ENCODE assay signal across 8 cellular contexts in the genomic region with DNA sequence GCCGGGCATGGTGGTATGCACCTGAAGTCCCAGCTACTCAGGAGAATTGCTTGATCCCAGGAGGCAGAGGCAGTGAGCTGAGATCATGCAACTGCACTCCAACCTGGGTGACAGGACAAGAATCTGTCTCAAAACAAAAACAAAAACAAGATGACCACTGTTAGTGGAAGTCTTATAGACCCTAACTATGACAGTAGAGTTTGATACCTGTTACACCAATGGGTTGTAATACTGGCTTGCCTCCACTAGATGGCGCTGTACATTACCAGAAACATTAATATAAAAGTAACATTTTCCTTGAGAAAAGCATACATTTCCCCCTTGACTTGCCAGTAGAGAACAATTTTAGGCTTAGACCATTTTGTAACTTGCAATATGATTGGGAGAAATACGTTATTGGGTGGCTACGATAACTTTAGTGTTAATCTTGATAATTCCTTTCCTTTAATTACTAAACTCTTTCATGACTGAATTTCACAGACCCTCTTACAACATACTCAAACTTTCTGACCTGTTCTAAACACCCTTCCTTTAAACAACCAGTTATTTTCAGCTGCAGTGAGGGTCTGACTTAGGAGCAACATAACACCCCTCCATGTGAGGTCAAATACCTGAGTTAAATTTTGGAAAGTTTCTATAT. TPM values are rescaled to one million over a fixed set of nuclear protein-coding genes. Genes with fewer than 3 reads are reported as not detected.
DNase-seq lines count a peak whose midpoint lies in the region; ATAC-seq, FAIRE-seq and TF ChIP-seq lines count a peak whose summit lies in the region.

No MANE protein-coding gene starts in this region.

- no peaks in the 10 kb centered on the region for H3K27me3 Mint-ChIP-seq in activated CD8-positive, alpha-beta T cell treated with anti-CD3 and anti-CD28 coated beads for 36 hours

- no peaks in the 10 kb centered on the region for H3K4me1 ChIP-seq in sigmoid colon

- H3K27ac Mint-ChIP-seq in activated CD8-positive, alpha-beta T cell treated with anti-CD3 and anti-CD28 coated beads for 36 hours = no peak overlapping the region

- H3K4me3 ChIP-seq in fibroblast of the aortic adventitia (ENCODE audit: low read depth, low read length) (no peak overlapping the region), sigmoid colon (no peak overlapping the region)

- no peak overlapping the region for H3K27ac ChIP-seq in sigmoid colon

- H3K9me3 Mint-ChIP-seq in activated CD8-positive, alpha-beta T cell treated with anti-CD3 and anti-CD28 coated beads for 36 hours = peaks cover 6% of the 10 kb centered on the region

- POLR2A ChIA-PET in activated CD8-positive, alpha-beta T cell treated with anti-CD3 and anti-CD28 coated beads for 36 hours (lab: Charles Lee) = interaction anchor here (0.6 kb wide), 1 partner anchor 115 kb away, joined by 3 read pairs; no protein-coding TSS in a partner anchor

- H3K4me3 Mint-ChIP-seq in activated CD8-positive, alpha-beta T cell treated with anti-CD3 and anti-CD28 coated beads for 36 hours = no peak overlapping the region

- CTCF ChIA-PET in activated CD8-positive, alpha-beta T cell treated with anti-CD3 and anti-CD28 coated beads for 36 hours (lab: Charles Lee) = interaction anchor here (0.6 to 2.1 kb wide), 14 partner anchors 8 to 192 kb away, joined by 3 to 8 read pairs (median 3); no protein-coding TSS in a partner anchor

- peak; percentile 39 for ATAC-seq in activated CD8-positive, alpha-beta T cell treated with anti-CD3 and anti-CD28 coated beads for 36 hours
- ATAC-seq in GM21360 (IDR thresholded peaks at IDR 0.05; ENCODE audit: unreplicated experiment) = no peak

- H3K9me3 ChIP-seq in sigmoid colon = no peaks in the 10 kb centered on the region

- H3K36me3 Mint-ChIP-seq in activated CD8-positive, alpha-beta T cell treated with anti-CD3 and anti-CD28 coated beads for 36 hours (ENCODE audit: low read depth) = no peaks in the 10 kb centered on the region

- H3K36me3 ChIP-seq in sigmoid colon = no peaks in the 10 kb centered on the region

- peak; percentile 69 for FAIRE-seq in A204.1 (lab: Jason Lieb, UNC)

- intact Hi-C loops in activated CD8-positive, alpha-beta T cell treated with anti-CD3 and anti-CD28 coated beads for 36 hours (cut with micrococcal nuclease) = loop anchor here (5.0 kb wide), 2 partner anchors 216 to 236 kb away; no protein-coding TSS in a partner anchor
- intact Hi-C loops in sigmoid colon (cut with DNase I) = loop anchor here (5.0 kb wide), 1 partner anchor 236 kb away; no protein-coding TSS in a partner anchor

- no peak for TF ChIP-seq EP300 in sigmoid colon (IDR thresholded peaks at IDR 0.05)

- H3K27me3 ChIP-seq in sigmoid colon = no peaks in the 10 kb centered on the region

- DNase-seq in NCI-H2196 (lab: John Stamatoyannopoulos, UW; ENCODE audit: unreplicated experiment) (peak; percentile 29), fibroblast of the aortic adventitia (ENCODE audit: low read depth) (peak; percentile 61), sigmoid colon (no peak), retina (no peak)
- peak; percentile 79 for DNase-seq in activated CD8-positive, alpha-beta T cell treated with anti-CD3 and anti-CD28 coated beads for 36 hours

- WGBS in sigmoid colon, 2 donors = 61 to 65% methylated on average over 4 of the region's 4 CpGs

- TF ChIP-seq POLR2A in sigmoid colon (IDR thresholded peaks at IDR 0.05) = no peak

- TF ChIP-seq CTCF in GM12801 (IDR thresholded peaks at IDR 0.05; ENCODE audit: extremely low read depth, insufficient read length) (peak; percentile 3), fibroblast of the aortic adventitia (IDR thresholded peaks at IDR 0.05; ENCODE audit: insufficient read depth, low read length) (peak; percentile 85), sigmoid colon (IDR thresholded peaks at IDR 0.05) (peak; percentile 37 to 89 (median 64))
- TF ChIP-seq CTCF in activated CD8-positive, alpha-beta T cell treated with anti-CD3 and anti-CD28 coated beads for 36 hours (IDR thresholded peaks at IDR 0.05) = peak; percentile 91

- no peaks in the 10 kb centered on the region for H3K4me1 Mint-ChIP-seq in activated CD8-positive, alpha-beta T cell treated with anti-CD3 and anti-CD28 coated beads for 36 hours (ENCODE audit: low read depth)

RNA-seq across cellular contexts. Expression of a gene that starts 19.5 kb away (rescaled TPM):
- not detected for total RNA-seq in activated CD8-positive, alpha-beta T cell treated with anti-CD3 and anti-CD28 coated beads for 36 hours
- not detected in 2 replicates for total RNA-seq in fibroblast of the aortic adventitia (ENCODE audit: low replicate concordance)
- total RNA-seq in sigmoid colon = not detected
- not detected for polyA plus RNA-seq in sigmoid colon

RNA-seq across cellular contexts. Expression of a gene that starts 56.8 kb away (rescaled TPM):
- total RNA-seq in activated CD8-positive, alpha-beta T cell treated with anti-CD3 and anti-CD28 coated beads for 36 hours = 1 to 10 TPM; 1.7 to 2.4 TPM
- total RNA-seq in fibroblast of the aortic adventitia (ENCODE audit: low replicate concordance) (1.9 and 6.3 TPM in 2 replicates), sigmoid colon (1 to 10 TPM; 4.6 to 7.8 (median 5.0) TPM)
- polyA plus RNA-seq in sigmoid colon = 1 to 10 TPM in 2 of 3 donors, not detected in 1; 1.2 to 2.5 TPM

Comparison
In these comparisons a context has a peak if more than half of its experiments do, and no peak if none do; other contexts are left out.
1. CTCF ChIP-seq: peak in every context shown above with its lines; median percentile 91 in activated CD8-positive, alpha-beta T cell treated with anti-CD3 and anti-CD28 coated beads for 36 hours; 85 in fibroblast of the aortic adventitia; 64 in sigmoid colon; 3 in GM12801.
2. DNase-seq: peak in NCI-H2196 (single experiment), activated CD8-positive, alpha-beta T cell treated with anti-CD3 and anti-CD28 coated beads for 36 hours (single experiment) and fibroblast of the aortic adventitia (single experiment); none in sigmoid colon (single experiment) and retina (single experiment).